8 cellular contexts compared by ENCODE assay signal in the genomic region with DNA sequence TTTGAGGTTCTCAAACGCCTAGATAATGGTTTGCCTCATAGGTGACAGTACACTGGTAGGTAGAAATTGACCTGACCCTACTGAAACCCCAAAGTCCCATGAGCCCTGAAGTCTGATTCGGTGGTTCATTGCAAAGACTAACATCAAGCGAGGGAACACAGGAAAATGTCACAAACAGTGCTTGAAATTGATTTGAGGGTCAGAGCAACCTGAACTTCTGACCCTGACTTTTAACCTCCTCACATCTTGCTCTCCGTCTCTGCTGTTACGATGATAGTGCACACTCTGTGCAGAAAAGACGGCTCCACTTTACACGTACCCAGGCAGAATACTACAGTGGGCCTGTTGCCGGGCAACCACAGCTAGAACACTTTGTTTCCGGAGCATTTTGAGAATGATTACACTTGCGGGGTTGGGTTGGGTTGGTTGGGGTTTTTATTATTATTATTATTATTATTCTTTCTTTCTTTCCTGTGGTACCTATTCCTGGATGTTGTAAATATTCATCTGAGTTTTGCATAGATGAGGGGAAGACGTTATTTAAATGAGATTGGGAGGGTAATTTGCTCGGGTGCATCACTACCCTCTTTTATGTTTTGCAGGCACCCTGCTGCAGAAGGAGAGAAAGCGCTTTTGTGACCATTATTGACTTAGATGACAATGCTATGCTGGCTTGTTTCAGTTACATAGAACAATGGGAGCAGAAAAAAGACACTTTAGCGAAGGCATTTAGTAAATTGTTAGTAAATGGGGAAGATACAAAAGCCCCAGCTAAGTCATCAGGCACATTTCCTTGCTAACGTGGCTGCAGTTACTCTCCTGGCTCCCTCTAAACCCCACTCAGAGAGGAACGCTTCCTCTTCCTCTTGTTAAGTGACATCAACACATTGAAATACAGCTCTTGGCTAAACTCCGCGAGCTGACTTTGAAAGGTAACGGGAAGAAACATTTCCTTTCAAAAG.
DNase-seq lines count a peak whose midpoint lies in the region; ATAC-seq and TF ChIP-seq lines count a peak whose summit lies in the region.

No MANE protein-coding gene starts in this region.

- H3K27me3 Mint-ChIP-seq in activated CD8-positive, alpha-beta T cell treated with anti-CD3 and anti-CD28 coated beads for 36 hours: peaks cover 6% of the 10 kb centered on the region
- no peaks in the 10 kb centered on the region for H3K27me3 Mint-ChIP-seq in activated CD8-positive, alpha-beta T cell treated with anti-CD3 and anti-CD28 coated beads, Interleukin-2, amount 10 ng/mL, durations not matched to agents 7 days and 5 days (ENCODE audit: low read depth)
- H3K27me3 Mint-ChIP-seq in type B pancreatic cell: no peaks in the 10 kb centered on the region

- H3K9me3 ChIP-seq in MG63: no peaks in the 10 kb centered on the region

- CTCF ChIA-PET in activated CD8-positive, alpha-beta T cell treated with anti-CD3 and anti-CD28 coated beads for 36 hours (lab: Charles Lee): no interaction called here
- CTCF ChIA-PET in activated CD8-positive, alpha-beta T cell treated with anti-CD3 and anti-CD28 coated beads, Interleukin-2, amount 10 ng/mL, durations not matched to agents 7 days and 5 days (lab: Charles Lee): no interaction called here

- no peak overlapping the region for H3K4me3 Mint-ChIP-seq in activated CD8-positive, alpha-beta T cell treated with anti-CD3 and anti-CD28 coated beads for 36 hours
- no peak overlapping the region for H3K4me3 Mint-ChIP-seq in activated CD8-positive, alpha-beta T cell treated with anti-CD3 and anti-CD28 coated beads, Interleukin-2, amount 10 ng/mL, durations not matched to agents 7 days and 5 days
- H3K4me3 Mint-ChIP-seq in type B pancreatic cell: peak overlapping the region; percentile 8

- no peak for TF ChIP-seq CTCF in activated CD8-positive, alpha-beta T cell treated with anti-CD3 and anti-CD28 coated beads for 36 hours (IDR thresholded peaks at IDR 0.05)
- no peak for TF ChIP-seq CTCF in type B pancreatic cell (conservative IDR thresholded peaks at IDR 0.05)

- no peaks in the 10 kb centered on the region for H3K36me3 Mint-ChIP-seq in activated CD8-positive, alpha-beta T cell treated with anti-CD3 and anti-CD28 coated beads for 36 hours (ENCODE audit: low read depth)
- H3K36me3 Mint-ChIP-seq in activated CD8-positive, alpha-beta T cell treated with anti-CD3 and anti-CD28 coated beads, Interleukin-2, amount 10 ng/mL, durations not matched to agents 7 days and 5 days (ENCODE audit: low read depth): no peaks in the 10 kb centered on the region
- no peaks in the 10 kb centered on the region for H3K36me3 Mint-ChIP-seq in type B pancreatic cell

- no peak overlapping the region for H3K4me3 ChIP-seq in MG63

- no peaks in the 10 kb centered on the region for H3K9me3 Mint-ChIP-seq in activated CD8-positive, alpha-beta T cell treated with anti-CD3 and anti-CD28 coated beads for 36 hours
- peaks cover 4% of the 10 kb centered on the region for H3K9me3 Mint-ChIP-seq in activated CD8-positive, alpha-beta T cell treated with anti-CD3 and anti-CD28 coated beads, Interleukin-2, amount 10 ng/mL, durations not matched to agents 7 days and 5 days (ENCODE audit: insufficient read depth)
- no peaks in the 10 kb centered on the region for H3K9me3 Mint-ChIP-seq in type B pancreatic cell

- H3K36me3 ChIP-seq in MG63: no peaks in the 10 kb centered on the region

- intact Hi-C loops in activated CD8-positive, alpha-beta T cell treated with anti-CD3 and anti-CD28 coated beads for 36 hours (cut with micrococcal nuclease): no loop called here

- no peak for ATAC-seq in activated CD8-positive, alpha-beta T cell treated with anti-CD3 and anti-CD28 coated beads for 36 hours
- no peak for ATAC-seq in activated CD8-positive, alpha-beta T cell treated with anti-CD3 and anti-CD28 coated beads, Interleukin-2, amount 10 ng/mL, durations not matched to agents 7 days and 5 days
- no peak for ATAC-seq in HG03045 (IDR thresholded peaks at IDR 0.05; ENCODE audit: unreplicated experiment)
- ATAC-seq in GM19397 (IDR thresholded peaks at IDR 0.05; ENCODE audit: unreplicated experiment): no peak

- H3K27ac Mint-ChIP-seq in activated CD8-positive, alpha-beta T cell treated with anti-CD3 and anti-CD28 coated beads for 36 hours: no peak overlapping the region
- H3K27ac Mint-ChIP-seq in activated CD8-positive, alpha-beta T cell treated with anti-CD3 and anti-CD28 coated beads, Interleukin-2, amount 10 ng/mL, durations not matched to agents 7 days and 5 days: no peak overlapping the region
- H3K27ac Mint-ChIP-seq in type B pancreatic cell: no peak overlapping the region

- H3K27me3 ChIP-seq in MG63: no peaks in the 10 kb centered on the region

- POLR2A ChIA-PET in activated CD8-positive, alpha-beta T cell treated with anti-CD3 and anti-CD28 coated beads for 36 hours (lab: Charles Lee): no interaction called here
- POLR2A ChIA-PET in activated CD8-positive, alpha-beta T cell treated with anti-CD3 and anti-CD28 coated beads, Interleukin-2, amount 10 ng/mL, durations not matched to agents 7 days and 5 days (lab: Charles Lee): no interaction called here

- peaks cover 2% of the 10 kb centered on the region for H3K4me1 Mint-ChIP-seq in activated CD8-positive, alpha-beta T cell treated with anti-CD3 and anti-CD28 coated beads for 36 hours (ENCODE audit: low read depth)
- no peaks in the 10 kb centered on the region for H3K4me1 Mint-ChIP-seq in activated CD8-positive, alpha-beta T cell treated with anti-CD3 and anti-CD28 coated beads, Interleukin-2, amount 10 ng/mL, durations not matched to agents 7 days and 5 days (ENCODE audit: low read depth)
- peaks cover 19% of the 10 kb centered on the region for H3K4me1 Mint-ChIP-seq in type B pancreatic cell (ENCODE audit: unreplicated experiment)

- peak; percentile 6 for DNase-seq in activated CD8-positive, alpha-beta T cell treated with anti-CD3 and anti-CD28 coated beads for 36 hours
- no peak for DNase-seq in activated CD8-positive, alpha-beta T cell treated with anti-CD3 and anti-CD28 coated beads, Interleukin-2, amount 10 ng/mL, durations not matched to agents 7 days and 5 days
- DNase-seq in astrocyte of the hippocampus (ENCODE audit: low read depth, low spot score): peak; percentile 46
- DNase-seq in inferior parietal cortex (ENCODE audit: extremely low spot score): peak; percentile 50
- DNase-seq in type B pancreatic cell (ENCODE audit: extremely low spot score, unreplicated experiment): no peak
- DNase-seq in MG63: no peak

Comparison
In these comparisons a context has a peak if more than half of its experiments do, and no peak if none do; other contexts are left out.
1. DNase-seq: peak in activated CD8-positive, alpha-beta T cell treated with anti-CD3 and anti-CD28 coated beads for 36 hours (single experiment), astrocyte of the hippocampus (single experiment) and inferior parietal cortex (single experiment); none in activated CD8-positive, alpha-beta T cell treated with anti-CD3 and anti-CD28 coated beads, Interleukin-2, amount 10 ng/mL, durations not matched to agents 7 days and 5 days (single experiment), type B pancreatic cell (single experiment) and MG63 (single experiment).